Comparison of ENCODE assay signal across 8 cellular contexts in genomic region chr3:134294302-134294925, GRCh38. TPM values are rescaled to one million over a fixed set of nuclear protein-coding genes. Genes with fewer than 3 reads are reported as not detected.
A peak's percentile ranks its signal among the peaks of the same experiment; 100 is the strongest.
DNase-seq lines count a peak whose midpoint lies in the region; ATAC-seq lines count a peak whose summit lies in the region.

No MANE protein-coding gene starts in this region.

- H3K36me3 Mint-ChIP-seq in activated T-cell treated with anti-CD3 and anti-CD28 coated beads, Interleukin-2, amount 50 U/mL, for 4 hours (ENCODE audit: insufficient read depth) = no peaks in the 10 kb centered on the region

- peak; percentile 62 for DNase-seq in NK-92 treated with Interleukin-12 subunit alpha and Interleukin-12 subunit beta, amount 100 ng/mL, for 24 hours (lab: John Stamatoyannopoulos, UW)
- DNase-seq in NK-92 (lab: John Stamatoyannopoulos, UW; ENCODE audit: unreplicated experiment) (no peak), NCI-H1436 (lab: John Stamatoyannopoulos, UW) (no peak), left lobe of liver (ENCODE audit: low spot score) (no peak), COLO668 (lab: John Stamatoyannopoulos, UW; ENCODE audit: unreplicated experiment) (no peak)
- DNase-seq in activated T-cell treated with anti-CD3 and anti-CD28 coated beads, Interleukin-2, amount 50 U/mL, for 4 hours = peak; percentile 42
- DNase-seq in stimulated activated CD8-positive, alpha-beta memory T cell treated with anti-CD3 and anti-CD28 coated beads, Interleukin-4, amount 100 ng/mL, for 48 hours = peak; percentile 59

- H3K4me3 Mint-ChIP-seq in activated T-cell treated with anti-CD3 and anti-CD28 coated beads, Interleukin-2, amount 50 U/mL, for 4 hours = no peak overlapping the region

- H3K27me3 Mint-ChIP-seq in activated T-cell treated with anti-CD3 and anti-CD28 coated beads, Interleukin-2, amount 50 U/mL, for 4 hours (ENCODE audit: low read depth) = peaks cover 10% of the 10 kb centered on the region

- no peaks in the 10 kb centered on the region for H3K9me3 Mint-ChIP-seq in activated T-cell treated with anti-CD3 and anti-CD28 coated beads, Interleukin-2, amount 50 U/mL, for 4 hours

- peaks cover 2% of the 10 kb centered on the region for H3K4me1 Mint-ChIP-seq in activated T-cell treated with anti-CD3 and anti-CD28 coated beads, Interleukin-2, amount 50 U/mL, for 4 hours (ENCODE audit: low read depth)

- peak; percentile 99 for ATAC-seq in HG03457 (IDR thresholded peaks at IDR 0.05; ENCODE audit: unreplicated experiment)
- ATAC-seq in activated T-cell treated with anti-CD3 and anti-CD28 coated beads, Interleukin-2, amount 50 U/mL, for 4 hours = peak; percentile 98
- ATAC-seq in left lobe of liver = no peak

RNA-seq across cellular contexts. Expression of gene RYK, which starts 43.8 kb away (rescaled TPM):
- total RNA-seq in activated T-cell treated with anti-CD3 and anti-CD28 coated beads, Interleukin-2, amount 50 U/mL, for 4 hours = 10 to 100 TPM; 29.8 to 38.8 (median 38.1) TPM
- total RNA-seq in left lobe of liver = 14.2 TPM

Comparison
In these comparisons a context has a peak if more than half of its experiments do, and no peak if none do; other contexts are left out.
1. DNase-seq: peak in NK-92 treated with Interleukin-12 subunit alpha and Interleukin-12 subunit beta, amount 100 ng/mL, for 24 hours (single experiment), activated T-cell treated with anti-CD3 and anti-CD28 coated beads, Interleukin-2, amount 50 U/mL, for 4 hours (single experiment) and stimulated activated CD8-positive, alpha-beta memory T cell treated with anti-CD3 and anti-CD28 coated beads, Interleukin-4, amount 100 ng/mL, for 48 hours (single experiment); none in NK-92 (single experiment), NCI-H1436 (single experiment), left lobe of liver (single experiment) and COLO668 (single experiment).